Comparison of ENCODE assay signal across 8 cellular contexts in genomic region chr18:36130039-36130831, GRCh38. TPM values are rescaled to one million over a fixed set of nuclear protein-coding genes. Genes with fewer than 3 reads are reported as not detected.
DNase-seq lines count a peak whose midpoint lies in the region; ATAC-seq, FAIRE-seq and TF ChIP-seq lines count a peak whose summit lies in the region.

No MANE protein-coding gene starts in this region.

- 2 to 6% methylated on average over 21 to 26 of the region's 30 CpGs for WGBS in mesodermal cell (ENCODE audit: insufficient coverage in 2 of 2), 2 experiments

- peaks cover 13% of the 10 kb centered on the region for H3K4me1 ChIP-seq in mesodermal cell (ENCODE audit: control insufficient read depth, insufficient read depth, low read length, poor library complexity, severe bottlenecking)

- ATAC-seq in GM18498 (IDR thresholded peaks at IDR 0.05; ENCODE audit: unreplicated experiment) (peak; percentile 27), GM21825 (IDR thresholded peaks at IDR 0.05; ENCODE audit: unreplicated experiment) (peak; percentile 12)

- no peak for TF ChIP-seq CTCF in LNCaP clone FGC (IDR thresholded peaks at IDR 0.05; ENCODE audit: control insufficient read depth, extremely low read depth, insufficient read depth)

- peaks cover 27% of the 10 kb centered on the region for H3K36me3 ChIP-seq in mesodermal cell (ENCODE audit: control insufficient read depth, insufficient read depth, low read length)

- peak overlapping the region; percentile 99 for H3K27ac ChIP-seq in cingulate gyrus (ENCODE audit: low read depth, low read length)
- peak overlapping the region; percentile 100 for H3K27ac ChIP-seq in mesodermal cell (ENCODE audit: low read depth, low read length, severe bottlenecking)

- no peaks in the 10 kb centered on the region for H3K9me3 ChIP-seq in mesodermal cell (ENCODE audit: control insufficient read depth, low read length)

- FAIRE-seq in RCC 7860 (lab: Jason Lieb, UNC): no peak

- DNase-seq in LNCaP clone FGC (ENCODE audit: low read depth) (no peak), RCC 7860 (ENCODE audit: low spot score) (no peak), 8988T (no peak)
- no peak for DNase-seq in stimulated activated naive CD4-positive, alpha-beta T cell (lab: John Stamatoyannopoulos, UW)

- H3K4me3 ChIP-seq in LNCaP clone FGC (ENCODE audit: low read depth, low read length) (peak overlapping the region; percentile 77), mesodermal cell (ENCODE audit: extremely low read depth, insufficient read depth, low read length, poor library complexity, severe bottlenecking) (peak overlapping the region; percentile 98)

RNA-seq across cellular contexts. Expression of gene ELP2, which starts 0.5 kb away (rescaled TPM):
- 83.4 TPM for polyA plus RNA-seq in mesodermal cell (2013, experiment 1 of 2)
- 89.2 TPM for polyA plus RNA-seq in mesodermal cell (2013, experiment 2 of 2)

RNA-seq across cellular contexts. Expression of gene SLC39A6, which starts 1.1 kb away (rescaled TPM):
- polyA plus RNA-seq in mesodermal cell (2013, experiment 1 of 2): 71.5 TPM
- polyA plus RNA-seq in mesodermal cell (2013, experiment 2 of 2): 81.0 TPM

RNA-seq across cellular contexts. Expression of gene MOCOS, which starts 57.1 kb away (rescaled TPM):
- polyA plus RNA-seq in mesodermal cell (2013, experiment 1 of 2): 0.11 TPM
- polyA plus RNA-seq in mesodermal cell (2013, experiment 2 of 2): 0.10 TPM
